In genomic region chr4:41332666-41333065, GRCh38 we compare ENCODE assay signal across 22 cellular contexts.
DNase-seq lines count a peak whose midpoint lies in the region; ATAC-seq and TF ChIP-seq lines count a peak whose summit lies in the region.
"Had no signal": no experiment of that assay in that cellular context is flagged by ENCODE, and none has a peak within 500 bp of the region (broad histone marks: within the 10 kb centered on the region; RNA-seq: fewer than 3 reads in every experiment).

No MANE protein-coding gene starts in this region.

- H3K56ac ChIP-seq in H9 (ENCODE audit: insufficient read length, low read depth, low read length) (no peak overlapping the region), mesendoderm (ENCODE audit: low read length) (no peak overlapping the region)

- H4K20me1 ChIP-seq in H9 (ENCODE audit: control insufficient read depth, insufficient read depth, insufficient read length) (no peaks in the 10 kb centered on the region), Karpas-422 (ENCODE audit: insufficient read depth, low read depth, low read length) (no peaks in the 10 kb centered on the region)

- TF ChIP-seq CTCF in H9 (conservative IDR thresholded peaks at IDR 0.05) (no peak), VCaP (conservative IDR thresholded peaks at IDR 0.05) (no peak)

- H3K23ac ChIP-seq in H9 (ENCODE audit: insufficient read length, low read depth, low read length) (no peak overlapping the region), mesendoderm (ENCODE audit: low read length) (no peak overlapping the region)

- no peak overlapping the region for H4K5ac ChIP-seq in H9 (ENCODE audit: insufficient read length, low read depth, low read length)
- no peak overlapping the region for H4K5ac ChIP-seq in mesendoderm (ENCODE audit: low read length)

- no peaks in the 10 kb centered on the region for H3K23me2 ChIP-seq in H9 (ENCODE audit: insufficient read length, low read depth, low read length, poor library complexity, severe bottlenecking)

- H2AFZ ChIP-seq in H9 (ENCODE audit: low read length), result no peak overlapping the region
- H2AFZ ChIP-seq in Karpas-422 (ENCODE audit: low read length), result no peak overlapping the region
- H2AFZ ChIP-seq: PC-9 had no signal

- no peak overlapping the region for H2BK15ac ChIP-seq in H9 (ENCODE audit: low read depth, low read length)
- peak overlapping the region; percentile 74 for H2BK15ac ChIP-seq in mesendoderm (replicated peaks; ENCODE audit: low read depth)

- H3K18ac ChIP-seq in H9 (ENCODE audit: insufficient read length, low read depth, low read length), result no peak overlapping the region
- no peak overlapping the region for H3K18ac ChIP-seq in mesendoderm (ENCODE audit: low read length)

- no peaks in the 10 kb centered on the region for H3K79me2 ChIP-seq in H9 (ENCODE audit: insufficient read depth, low read length)
- H3K79me2 ChIP-seq in mesendoderm (ENCODE audit: control insufficient read depth, insufficient read depth, low read length), result no peaks in the 10 kb centered on the region
- no peaks in the 10 kb centered on the region for H3K79me2 ChIP-seq in Karpas-422 (ENCODE audit: low read length)

- H3K4me3 Mint-ChIP-seq in H9, result no peak overlapping the region
- no peak overlapping the region for H3K4me3 Mint-ChIP-seq in stimulated activated naive CD8-positive, alpha-beta T cell treated with anti-CD3 and anti-CD28 coated beads, Interleukin-15, amount 100 ng/mL, for 72 hours

- H3K4me2 ChIP-seq in H9 (ENCODE audit: insufficient read depth, insufficient read length, low read length) (no peak overlapping the region), mesendoderm (ENCODE audit: low read length) (no peak overlapping the region), Karpas-422 (ENCODE audit: low read depth, low read length, poor library complexity, severe bottlenecking) (no peak overlapping the region)

- H3K36me3 ChIP-seq in mesendoderm (ENCODE audit: control insufficient read depth, insufficient read depth, low read length), result no peaks in the 10 kb centered on the region
- no peaks in the 10 kb centered on the region for H3K36me3 ChIP-seq in Karpas-422 (ENCODE audit: insufficient read depth, low read length)
- H3K36me3 ChIP-seq: BE2C, SJSA1 had no signal

- 0 out of 7 replicates have a peak overlapping the region, but pooled peaks of 1 of the 3 experiments have one; percentile 33 for H3K27ac Mint-ChIP-seq in H9
- H3K27ac Mint-ChIP-seq in stimulated activated naive CD8-positive, alpha-beta T cell treated with anti-CD3 and anti-CD28 coated beads, Interleukin-15, amount 100 ng/mL, for 72 hours, result no peak overlapping the region

- H3K9ac ChIP-seq in H9 (ENCODE audit: extremely low read depth, insufficient read length, low read length) (no peak overlapping the region), mesendoderm (ENCODE audit: low read length) (no peak overlapping the region), Karpas-422 (ENCODE audit: low read length) (no peak overlapping the region)

- H4K8ac ChIP-seq in H9 (replicated peaks; ENCODE audit: insufficient read length, low read depth, low read length), result no peak overlapping the region
- H4K8ac ChIP-seq in mesendoderm (ENCODE audit: low read depth, low read length), result no peak overlapping the region

- H3K4me3 ChIP-seq in mesendoderm (ENCODE audit: low read length) (no peak overlapping the region), Karpas-422 (ENCODE audit: low read length) (no peak overlapping the region)
- H3K4me3 ChIP-seq: PC-9, SJSA1 had no signal

- no peak for ATAC-seq in HG02885 (IDR thresholded peaks at IDR 0.05; ENCODE audit: poor library complexity, unreplicated experiment)
- ATAC-seq in activated CD4-positive, CD25-positive, alpha-beta regulatory T cell treated with anti-CD3 and anti-CD28 coated beads, Interleukin-2, amount 50 U/mL, for 24 hours, result no peak
- no peak for ATAC-seq in stimulated activated naive CD8-positive, alpha-beta T cell treated with anti-CD3 and anti-CD28 coated beads, Interleukin-15, amount 100 ng/mL, for 72 hours

- H3K27me3 Mint-ChIP-seq in H9 (ENCODE audit: low read depth), result no peaks in the 10 kb centered on the region
- H3K27me3 Mint-ChIP-seq in stimulated activated naive CD8-positive, alpha-beta T cell treated with anti-CD3 and anti-CD28 coated beads, Interleukin-15, amount 100 ng/mL, for 72 hours, result no peaks in the 10 kb centered on the region

- no peaks in the 10 kb centered on the region for H3K27me3 ChIP-seq in H9 (ENCODE audit: insufficient read depth, low read length)
- H3K27me3 ChIP-seq in mesendoderm (ENCODE audit: insufficient read depth, low read length, poor library complexity), result no peaks in the 10 kb centered on the region
- H3K27me3 ChIP-seq in Karpas-422 (ENCODE audit: low read length), result no peaks in the 10 kb centered on the region
- H3K27me3 ChIP-seq: BE2C, SJSA1 had no signal

- no peak overlapping the region for H2BK20ac ChIP-seq in H9 (ENCODE audit: low read depth, low read length, poor library complexity, severe bottlenecking)

- peak overlapping the region; percentile 56 for H2BK120ac ChIP-seq in H9 (ENCODE audit: low read depth, low read length, poor library complexity, severe bottlenecking)
- H2BK120ac ChIP-seq in mesendoderm (ENCODE audit: low read depth, low read length), result no peak overlapping the region

- H3K4me1 Mint-ChIP-seq in H9, result peaks cover 11 to 20% of the 10 kb centered on the region in 2 experiments
- H3K4me1 Mint-ChIP-seq in stimulated activated naive CD8-positive, alpha-beta T cell treated with anti-CD3 and anti-CD28 coated beads, Interleukin-15, amount 100 ng/mL, for 72 hours, result no peaks in the 10 kb centered on the region

- H3K27ac ChIP-seq in H9 (ENCODE audit: insufficient read length, low read depth, low read length) (no peak overlapping the region), VCaP (peak overlapping the region; percentile 82), mesendoderm (ENCODE audit: low read depth, low read length) (no peak overlapping the region), Karpas-422 (ENCODE audit: low read length) (no peak overlapping the region)
- H3K27ac ChIP-seq: SJSA1 had no signal

- H3K4ac ChIP-seq in H9 (ENCODE audit: low read depth, low read length) (no peak overlapping the region), mesendoderm (ENCODE audit: low read depth, low read length) (no peak overlapping the region)

- 0 out of 2 replicates have a peak, but pooled peaks cover 4% of the 10 kb centered on the region for H3K9me2 ChIP-seq in Karpas-422 (replicated peaks; ENCODE audit: insufficient read depth, low read length)

- H3K4me1 ChIP-seq in H9 (ENCODE audit: insufficient read depth, low read length), result peaks cover 3% of the 10 kb centered on the region; the same call in 1 of the 2 replicates
- no peaks in the 10 kb centered on the region for H3K4me1 ChIP-seq in mesendoderm (ENCODE audit: control insufficient read depth, low read depth, low read length)
- no peaks in the 10 kb centered on the region for H3K4me1 ChIP-seq in Karpas-422 (ENCODE audit: low read length)

- H2AK5ac ChIP-seq in H9 (ENCODE audit: insufficient read length, low read length) (no peak overlapping the region), mesendoderm (ENCODE audit: low read length) (no peak overlapping the region)

- H3K79me1 ChIP-seq in H9 (ENCODE audit: insufficient read depth, low read depth, low read length, poor library complexity, severe bottlenecking), result no peaks in the 10 kb centered on the region
- H3K79me1 ChIP-seq in mesendoderm (ENCODE audit: low read length), result no peaks in the 10 kb centered on the region

- H2BK5ac ChIP-seq in H9 (ENCODE audit: insufficient read length, low read length) (no peak overlapping the region), mesendoderm (ENCODE audit: low read length) (no peak overlapping the region)

- no CpG with 5 or more reads among the region's 1 CpG for WGBS in H9 (ENCODE audit: extremely low coverage, insufficient read length, low lambda C conversion rate)
- no CpG with 5 or more reads among the region's 1 CpG for WGBS in mesendoderm (ENCODE audit: extremely low coverage, insufficient coverage, low lambda C conversion rate)

- H3K14ac ChIP-seq in H9 (ENCODE audit: insufficient read depth, low read length), result no peak overlapping the region

- peaks cover 0 to 4% (median 0%) of the 10 kb centered on the region in 3 experiments; a peak in 1 of 7 replicates for H3K36me3 Mint-ChIP-seq in H9 (ENCODE audit: insufficient read depth in 1 of 3, low read depth in 3 of 3)

- H2BK12ac ChIP-seq in H9 (ENCODE audit: insufficient read length, low read depth, low read length), result no peak overlapping the region

- no peak overlapping the region for H4K91ac ChIP-seq in H9 (ENCODE audit: insufficient read length, low read depth, low read length)

- H3K9me3 ChIP-seq in H9 (ENCODE audit: control insufficient read depth, low read depth, low read length) (no peaks in the 10 kb centered on the region), Karpas-422 (ENCODE audit: low read length) (no peaks in the 10 kb centered on the region)
- H3K9me3 ChIP-seq: BE2C, SJSA1 had no signal

- DNase-seq in H9 (no peak), mesendoderm (no peak), Karpas-422 (no peak)
- DNase-seq in stimulated activated naive CD8-positive, alpha-beta T cell treated with anti-CD3 and anti-CD28 coated beads, Interleukin-15, amount 100 ng/mL, for 72 hours, result no peak
- DNase-seq: BE2C, GOT3, HCEC 1CT, IMR-90, KG1, NCI-H1048, NCI-H1417, NCI-H1694, NCI-H2029 treated with DMSO at 0.1 percent for 48 hours, NCI-H446 treated with DMSO at 0.1 percent for 48 hours, NCI-H526 treated with DMSO at 0.1 percent for 48 hours, PC-9, Right ventricle myocardium superior, RPMI8226 had no signal

- H3K9me3 Mint-ChIP-seq in H9, result 0 out of 5 replicates have a peak, but pooled peaks cover 0 to 3% of the 10 kb centered on the region in 2 experiments
- H3K9me3 Mint-ChIP-seq in stimulated activated naive CD8-positive, alpha-beta T cell treated with anti-CD3 and anti-CD28 coated beads, Interleukin-15, amount 100 ng/mL, for 72 hours, result peaks cover 0 to 6% of the 10 kb centered on the region in 2 donors

- no peak overlapping the region for H3T11ph ChIP-seq in H9 (ENCODE audit: low read length)
